In the genomic region with DNA sequence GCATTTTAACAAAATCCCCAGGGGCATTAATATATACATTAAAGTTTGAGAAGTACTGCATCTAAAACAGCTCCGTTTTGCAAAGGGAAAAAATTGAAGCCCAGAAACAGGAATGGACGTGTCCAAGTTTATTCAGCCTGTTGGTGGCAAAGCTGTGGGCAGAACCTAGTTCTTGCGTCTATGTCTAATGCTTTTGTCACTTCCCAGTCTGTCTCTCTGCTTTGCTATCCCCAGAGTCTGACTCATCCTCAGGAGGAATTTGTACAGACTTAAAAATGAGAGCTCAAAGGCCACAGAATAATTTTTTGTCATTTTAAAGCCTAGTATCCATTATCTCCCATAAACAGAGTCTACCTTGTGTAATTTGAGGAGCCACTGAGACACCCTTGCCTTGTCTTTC, we compare ENCODE assay signal across 16 cellular contexts.
A peak's percentile ranks its signal among the peaks of the same experiment; 100 is the strongest.
DNase-seq lines count a peak whose midpoint lies in the region; ATAC-seq lines count a peak whose summit lies in the region.
"Had no signal": no experiment of that assay in that cellular context is flagged by ENCODE, and none has a peak within 500 bp of the region (broad histone marks: within the 10 kb centered on the region; RNA-seq: fewer than 3 reads in every experiment).

No MANE protein-coding gene starts in this region.

- no peaks in the 10 kb centered on the region for H3K9me3 ChIP-seq in skeletal muscle satellite cell (replicated peaks; ENCODE audit: low read length)
- H3K9me3 ChIP-seq: HAP-1, MG63, right atrium auricular region, thoracic aorta had no signal

- no peak overlapping the region for H3K4me3 ChIP-seq in skeletal muscle satellite cell (ENCODE audit: low read length)
- H3K4me3 ChIP-seq: HAP-1, MG63, right atrium auricular region, thoracic aorta had no signal

- H3K36me3 ChIP-seq in skeletal muscle satellite cell (ENCODE audit: insufficient read depth, low read length) = no peaks in the 10 kb centered on the region
- H3K36me3 ChIP-seq: HAP-1, MG63, right atrium auricular region, thoracic aorta had no signal

- H3K27me3 ChIP-seq in skeletal muscle satellite cell (ENCODE audit: control insufficient read depth, insufficient read depth, low read length) = no peaks in the 10 kb centered on the region
- H3K27me3 ChIP-seq: MG63, right atrium auricular region had no signal

- peak overlapping the region; percentile 65 for H3K9ac ChIP-seq in skeletal muscle satellite cell (ENCODE audit: low read depth, low read length)

- DNase-seq in GM03348 (ENCODE audit: low spot score) = peak; percentile 61
- peak; percentile 14 for DNase-seq in RPMI7951 (ENCODE audit: low read depth)
- DNase-seq in fibroblast of peridontal ligament (ENCODE audit: extremely low read depth) = peak; percentile 7
- DNase-seq in MV-4-11 (lab: John Stamatoyannopoulos, UW) = no peak
- DNase-seq in activated naive CD4-positive, alpha-beta T cell treated with Interleukin-2 at 50 U/mL for 16 hours = no peak
- DNase-seq: amygdala; CD8-positive, alpha-beta memory T cell; MG63; NCI-H2029 treated with DMSO at 0.1 percent for 48 hours; NCI-H774; T-helper 17 cell had no signal

- ATAC-seq in HG03354 (IDR thresholded peaks at IDR 0.05; ENCODE audit: poor library complexity, severe bottlenecking, unreplicated experiment) = no peak
- ATAC-seq: T-helper 17 cell had no signal

- H3K4me2 ChIP-seq in skeletal muscle satellite cell (ENCODE audit: low read length) = peak overlapping the region; percentile 6

- peaks cover 34% of the 10 kb centered on the region for H3K4me1 ChIP-seq in skeletal muscle satellite cell (ENCODE audit: control insufficient read depth, insufficient read depth, low read length)
- H3K4me1 ChIP-seq: HAP-1, right atrium auricular region had no signal

Comparison
In these comparisons a context has a peak if more than half of its experiments do, and no peak if none do; other contexts are left out.
1. DNase-seq: peak in GM03348 (single experiment), RPMI7951 (single experiment) and fibroblast of peridontal ligament (single experiment); none in MV-4-11 (single experiment) and activated naive CD4-positive, alpha-beta T cell treated with Interleukin-2 at 50 U/mL for 16 hours (single experiment).